ENCODE assay signal across 1 cellular context in the genomic region with DNA sequence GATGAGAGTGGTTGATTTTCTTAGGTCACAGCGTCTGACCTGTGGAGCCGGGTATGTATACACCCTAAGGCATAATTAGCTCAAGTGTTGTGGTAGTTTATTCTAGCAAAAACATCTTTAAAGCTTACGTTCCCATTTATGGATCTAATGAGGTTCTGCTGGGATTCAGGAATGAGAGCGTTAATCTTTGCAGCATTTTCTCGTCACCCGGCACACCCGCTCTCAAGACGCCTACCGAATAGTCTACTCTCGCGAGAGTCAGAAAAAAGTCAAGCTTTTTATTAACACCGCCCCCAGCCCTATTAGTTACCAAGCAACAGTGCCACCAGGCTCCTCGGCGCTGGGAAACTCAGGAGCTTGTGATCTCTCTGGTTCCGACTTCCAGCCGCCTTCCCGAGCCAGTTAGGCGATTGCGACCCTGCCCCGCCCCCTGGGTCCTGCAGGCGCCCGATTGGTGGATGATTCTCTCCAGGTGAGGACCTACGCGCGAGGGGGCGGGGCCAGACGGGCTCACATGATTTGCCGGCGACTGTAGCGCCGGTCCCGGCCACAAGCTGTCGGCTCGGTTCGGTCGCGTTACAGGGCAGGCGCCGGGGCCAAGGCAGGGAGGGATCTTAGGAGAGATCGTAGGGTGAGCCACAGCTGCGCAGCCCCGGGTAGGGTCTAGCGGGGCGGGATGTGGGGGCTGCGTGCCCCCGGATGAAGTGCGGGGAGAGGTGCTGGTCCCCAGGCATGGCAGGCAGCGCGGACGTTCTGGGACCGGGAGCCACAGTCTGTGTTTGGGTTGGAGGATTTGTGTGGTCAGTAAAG.
A peak's percentile ranks its signal among the peaks of the same experiment; 100 is the strongest.
TF ChIP-seq lines count a peak whose summit lies in the region.

Gene PFKFB2, plus strand, starts transcription at position 540 of the 810 bp plus-strand sequence. CDS start 1,443 bp downstream, outside the sequence.

TF ChIP-seq in WTC11, 78 proteins besides CTCF, POLR2A, EP300 and RAD21 (continued from another document and continues in another):
- TF ChIP-seq ZNF396 (CRISPR knock-in tag; IDR thresholded peaks at IDR 0.05; ENCODE audit: borderline replicate concordance) (no peak), ZNF281 (CRISPR knock-in tag; IDR thresholded peaks at IDR 0.05) (no peak), ARID4B (CRISPR knock-in tag; IDR thresholded peaks at IDR 0.05; ENCODE audit: borderline replicate concordance) (peak; percentile 22; the same call in 1 of the 2 replicates), FOXK1 (CRISPR knock-in tag; IDR thresholded peaks at IDR 0.05) (peak; percentile 70), EMX1 (CRISPR knock-in tag; IDR thresholded peaks at IDR 0.05) (no peak), NR2C2 (CRISPR knock-in tag; IDR thresholded peaks at IDR 0.05) (no peak), CBFB (CRISPR knock-in tag; IDR thresholded peaks at IDR 0.05; ENCODE audit: low read depth) (no peak), GABPB1 (CRISPR knock-in tag; IDR thresholded peaks at IDR 0.05) (0 out of 2 replicates have a peak, but pooled peaks have one; percentile 40), TEAD1 (CRISPR knock-in tag; IDR thresholded peaks at IDR 0.05) (no peak), ZNF671 (CRISPR knock-in tag; IDR thresholded peaks at IDR 0.05) (no peak), ATF2 (CRISPR knock-in tag; IDR thresholded peaks at IDR 0.05; ENCODE audit: borderline replicate concordance, low read depth) (no peak), RORB (CRISPR knock-in tag; IDR thresholded peaks at IDR 0.05) (no peak), ATF1 (CRISPR knock-in tag; IDR thresholded peaks at IDR 0.05) (no peak), FOXJ3 (CRISPR knock-in tag; IDR thresholded peaks at IDR 0.05; ENCODE audit: borderline replicate concordance) (no peak), SMAD4 (CRISPR knock-in tag; IDR thresholded peaks at IDR 0.05) (no peak), E2F1 (CRISPR knock-in tag; IDR thresholded peaks at IDR 0.05) (no peak), ZNF263 (CRISPR knock-in tag; IDR thresholded peaks at IDR 0.05; ENCODE audit: low read depth) (no peak), IRF2 (CRISPR knock-in tag; IDR thresholded peaks at IDR 0.05; ENCODE audit: borderline replicate concordance, low read depth) (no peak), TP53 (CRISPR knock-in tag; IDR thresholded peaks at IDR 0.05) (no peak), ZNF317 (CRISPR knock-in tag; IDR thresholded peaks at IDR 0.05; ENCODE audit: borderline replicate concordance, low read depth) (no peak), NFYB (CRISPR knock-in tag; conservative IDR thresholded peaks at IDR 0.05; ENCODE audit: low read depth) (0 out of 2 replicates have a peak, but pooled peaks have one; percentile 18), ZNF121 (CRISPR knock-in tag; IDR thresholded peaks at IDR 0.05) (no peak), PREB (CRISPR knock-in tag; IDR thresholded peaks at IDR 0.05; ENCODE audit: borderline replicate concordance) (no peak), ZBTB21 (CRISPR knock-in tag; IDR thresholded peaks at IDR 0.05; ENCODE audit: borderline replicate concordance) (no peak), NFATC4 (CRISPR knock-in tag; IDR thresholded peaks at IDR 0.05) (no peak), JAZF1 (CRISPR knock-in tag; IDR thresholded peaks at IDR 0.05) (no peak), ZMAT4 (CRISPR knock-in tag; IDR thresholded peaks at IDR 0.05) (no peak), TCF7 (CRISPR knock-in tag; IDR thresholded peaks at IDR 0.05; ENCODE audit: low read depth) (no peak), GTF2I (CRISPR knock-in tag; conservative IDR thresholded peaks at IDR 0.05) (no peak)
- TF ChIP-seq, protein P1, sequence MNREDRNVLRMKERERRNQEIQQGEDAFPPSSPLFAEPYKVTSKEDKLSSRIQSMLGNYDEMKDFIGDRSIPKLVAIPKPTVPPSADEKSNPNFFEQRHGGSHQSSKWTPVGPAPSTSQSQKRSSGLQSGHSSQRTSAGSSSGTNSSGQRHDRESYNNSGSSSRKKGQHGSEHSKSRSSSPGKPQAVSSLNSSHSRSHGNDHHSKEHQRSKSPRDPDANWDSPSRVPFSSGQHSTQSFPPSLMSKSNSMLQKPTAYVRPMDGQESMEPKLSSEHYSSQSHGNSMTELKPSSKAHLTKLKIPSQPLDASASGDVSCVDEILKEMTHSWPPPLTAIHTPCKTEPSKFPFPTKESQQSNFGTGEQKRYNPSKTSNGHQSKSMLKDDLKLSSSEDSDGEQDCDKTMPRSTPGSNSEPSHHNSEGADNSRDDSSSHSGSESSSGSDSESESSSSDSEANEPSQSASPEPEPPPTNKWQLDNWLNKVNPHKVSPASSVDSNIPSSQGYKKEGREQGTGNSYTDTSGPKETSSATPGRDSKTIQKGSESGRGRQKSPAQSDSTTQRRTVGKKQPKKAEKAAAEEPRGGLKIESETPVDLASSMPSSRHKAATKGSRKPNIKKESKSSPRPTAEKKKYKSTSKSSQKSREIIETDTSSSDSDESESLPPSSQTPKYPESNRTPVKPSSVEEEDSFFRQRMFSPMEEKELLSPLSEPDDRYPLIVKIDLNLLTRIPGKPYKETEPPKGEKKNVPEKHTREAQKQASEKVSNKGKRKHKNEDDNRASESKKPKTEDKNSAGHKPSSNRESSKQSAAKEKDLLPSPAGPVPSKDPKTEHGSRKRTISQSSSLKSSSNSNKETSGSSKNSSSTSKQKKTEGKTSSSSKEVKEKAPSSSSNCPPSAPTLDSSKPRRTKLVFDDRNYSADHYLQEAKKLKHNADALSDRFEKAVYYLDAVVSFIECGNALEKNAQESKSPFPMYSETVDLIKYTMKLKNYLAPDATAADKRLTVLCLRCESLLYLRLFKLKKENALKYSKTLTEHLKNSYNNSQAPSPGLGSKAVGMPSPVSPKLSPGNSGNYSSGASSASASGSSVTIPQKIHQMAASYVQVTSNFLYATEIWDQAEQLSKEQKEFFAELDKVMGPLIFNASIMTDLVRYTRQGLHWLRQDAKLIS (CRISPR knock-in tag; IDR thresholded peaks at IDR 0.05; ENCODE audit: borderline replicate concordance) = no peak
- TF ChIP-seq, protein P2, sequence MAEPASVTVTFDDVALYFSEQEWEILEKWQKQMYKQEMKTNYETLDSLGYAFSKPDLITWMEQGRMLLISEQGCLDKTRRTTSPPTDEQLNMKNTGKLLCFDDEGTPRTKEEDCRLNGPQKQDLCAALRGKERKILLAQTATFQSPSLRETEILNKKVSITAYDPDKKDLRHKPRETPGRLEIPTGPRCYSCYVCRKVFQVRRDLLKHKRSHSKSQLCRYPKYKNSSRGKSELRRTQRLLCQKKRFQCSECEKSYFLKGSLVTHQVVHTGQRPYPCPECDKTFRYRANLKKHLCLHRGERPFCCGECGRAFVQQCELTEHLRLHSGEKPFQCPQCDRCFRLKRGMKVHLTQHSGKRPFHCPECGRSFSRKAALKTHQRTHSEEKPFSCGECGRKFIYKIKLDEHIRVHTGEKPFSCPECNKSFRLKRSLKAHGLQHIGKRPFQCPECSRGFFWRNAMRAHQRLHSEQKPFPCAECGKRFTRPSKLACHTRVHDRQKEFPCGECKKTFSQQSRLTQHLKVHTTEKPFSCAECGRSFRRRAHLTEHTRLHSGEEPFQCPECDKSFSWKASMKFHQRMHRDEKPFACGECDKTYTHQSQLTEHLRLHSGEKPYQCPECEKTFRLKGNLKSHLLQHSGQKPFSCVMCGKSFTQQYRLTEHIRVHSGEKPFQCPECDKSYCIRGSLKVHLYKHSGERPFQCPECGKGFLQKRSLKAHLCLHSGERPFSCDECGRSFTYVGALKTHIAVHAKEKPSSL (CRISPR knock-in tag; conservative IDR thresholded peaks at IDR 0.05) = no peak
- TF ChIP-seq, protein P3, sequence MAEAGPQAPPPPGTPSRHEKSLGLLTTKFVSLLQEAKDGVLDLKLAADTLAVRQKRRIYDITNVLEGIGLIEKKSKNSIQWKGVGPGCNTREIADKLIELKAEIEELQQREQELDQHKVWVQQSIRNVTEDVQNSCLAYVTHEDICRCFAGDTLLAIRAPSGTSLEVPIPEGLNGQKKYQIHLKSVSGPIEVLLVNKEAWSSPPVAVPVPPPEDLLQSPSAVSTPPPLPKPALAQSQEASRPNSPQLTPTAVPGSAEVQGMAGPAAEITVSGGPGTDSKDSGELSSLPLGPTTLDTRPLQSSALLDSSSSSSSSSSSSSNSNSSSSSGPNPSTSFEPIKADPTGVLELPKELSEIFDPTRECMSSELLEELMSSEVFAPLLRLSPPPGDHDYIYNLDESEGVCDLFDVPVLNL (CRISPR knock-in tag; IDR thresholded peaks at IDR 0.05; ENCODE audit: borderline replicate concordance, low read depth) = no peak
- TF ChIP-seq, protein P4, sequence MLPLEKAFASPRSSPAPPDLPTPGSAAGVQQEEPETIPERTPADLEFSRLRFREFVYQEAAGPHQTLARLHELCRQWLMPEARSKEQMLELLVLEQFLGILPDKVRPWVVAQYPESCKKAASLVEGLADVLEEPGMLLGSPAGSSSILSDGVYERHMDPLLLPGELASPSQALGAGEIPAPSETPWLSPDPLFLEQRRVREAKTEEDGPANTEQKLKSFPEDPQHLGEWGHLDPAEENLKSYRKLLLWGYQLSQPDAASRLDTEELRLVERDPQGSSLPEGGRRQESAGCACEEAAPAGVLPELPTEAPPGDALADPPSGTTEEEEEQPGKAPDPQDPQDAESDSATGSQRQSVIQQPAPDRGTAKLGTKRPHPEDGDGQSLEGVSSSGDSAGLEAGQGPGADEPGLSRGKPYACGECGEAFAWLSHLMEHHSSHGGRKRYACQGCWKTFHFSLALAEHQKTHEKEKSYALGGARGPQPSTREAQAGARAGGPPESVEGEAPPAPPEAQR (CRISPR knock-in tag; IDR thresholded peaks at IDR 0.05) = no peak
